ENCODE assay signal across 21 cellular contexts in genomic region chr16:11869657-11870228, GRCh38. TPM values are rescaled to one million over a fixed set of nuclear protein-coding genes. Genes with fewer than 3 reads are reported as not detected.
A peak's percentile ranks its signal among the peaks of the same experiment; 100 is the strongest.
DNase-seq lines count a peak whose midpoint lies in the region; ATAC-seq and FAIRE-seq lines count a peak whose summit lies in the region.
"Had no signal": no experiment of that assay in that cellular context is flagged by ENCODE, and none has a peak within 500 bp of the region (broad histone marks: within the 10 kb centered on the region; RNA-seq: fewer than 3 reads in every experiment).

No MANE protein-coding gene starts in this region.

- DNase-seq in activated naive CD8-positive, alpha-beta T cell treated with anti-CD3 and anti-CD28 coated beads for 36 hours = no peak
- DNase-seq in T-cell (no peak), left colon (no peak), small intestine (peak; percentile 53), DMS153 treated with DMSO at 0.1 percent for 48 hours (lab: John Stamatoyannopoulos, UW; ENCODE audit: unreplicated experiment) (no peak), mucosa of gallbladder (ENCODE audit: low spot score) (no peak), frontal cortex (ENCODE audit: low spot score in 2 of 2) (no peak)
- DNase-seq: GDM1, Kasumi-1, MM.1S, NCI-H1092 treated with DMSO at 0.1 percent for 48 hours, NCI-H2081 treated with DMSO at 0.1 percent for 48 hours, NCI-H2227 treated with DMSO at 0.1 percent for 48 hours, NCI-H524 had no signal

- FAIRE-seq in small intestine (lab: Jason Lieb, UNC) = no peak
- FAIRE-seq in frontal cortex (lab: Jason Lieb, UNC) = no peak
- FAIRE-seq: A549, GM12878, GM18507 had no signal

- POLR2A ChIA-PET in T-cell (lab: Charles Lee) = no interaction called here

- peaks cover 21% of the 10 kb centered on the region for H3K4me1 Mint-ChIP-seq in activated naive CD8-positive, alpha-beta T cell (ENCODE audit: low read depth)
- H3K4me1 Mint-ChIP-seq in activated naive CD8-positive, alpha-beta T cell treated with anti-CD3 and anti-CD28 coated beads for 36 hours = peaks cover 23% of the 10 kb centered on the region
- H3K4me1 Mint-ChIP-seq in T-cell = peaks cover 2 to 14% (median 10%) of the 10 kb centered on the region in 3 donors

- peaks cover 9% of the 10 kb centered on the region for H3K36me3 Mint-ChIP-seq in activated naive CD8-positive, alpha-beta T cell
- peaks cover 16% of the 10 kb centered on the region for H3K36me3 Mint-ChIP-seq in activated naive CD8-positive, alpha-beta T cell treated with anti-CD3 and anti-CD28 coated beads for 36 hours
- peaks cover 9% of the 10 kb centered on the region for H3K36me3 Mint-ChIP-seq in T-cell

- ATAC-seq in T-cell (replicated peaks in 1 of 4) = no peak
- peak; percentile 72 for ATAC-seq in left colon
- ATAC-seq: A549, GM12878, GM23338, Panc1 had no signal

- intact Hi-C loops in left colon (cut with DNase I, micrococcal nuclease) = no loop called here

- no peaks in the 10 kb centered on the region for H3K9me3 Mint-ChIP-seq in activated naive CD8-positive, alpha-beta T cell (ENCODE audit: low read depth)
- no peaks in the 10 kb centered on the region for H3K9me3 Mint-ChIP-seq in activated naive CD8-positive, alpha-beta T cell treated with anti-CD3 and anti-CD28 coated beads for 36 hours
- no peaks in the 10 kb centered on the region for H3K9me3 Mint-ChIP-seq in T-cell
- H3K9me3 Mint-ChIP-seq: GM23338 had no signal

- no peak overlapping the region for H3K4me3 Mint-ChIP-seq in activated naive CD8-positive, alpha-beta T cell
- H3K4me3 Mint-ChIP-seq in activated naive CD8-positive, alpha-beta T cell treated with anti-CD3 and anti-CD28 coated beads for 36 hours = no peak overlapping the region
- no peak overlapping the region for H3K4me3 Mint-ChIP-seq in T-cell
- H3K4me3 Mint-ChIP-seq: GM23338 had no signal

- 33 to 74% (median 55%) methylated on average over 7 of the region's 7 CpGs for WGBS in small intestine, 3 donors

- no peaks in the 10 kb centered on the region for H3K27me3 ChIP-seq in small intestine (ENCODE audit: control insufficient read depth in 2 of 2, insufficient read depth in 2 of 2, low read length in 2 of 2)
- H3K27me3 ChIP-seq: BLaER1 treated with 17β-estradiol and CSF1 and Interleukin-3, amounts not matched to agents 10 nM and 100 nM had no signal

- H3K27ac Mint-ChIP-seq in activated naive CD8-positive, alpha-beta T cell = peak overlapping the region; percentile 22
- H3K27ac Mint-ChIP-seq in activated naive CD8-positive, alpha-beta T cell treated with anti-CD3 and anti-CD28 coated beads for 36 hours = no peak overlapping the region
- peak overlapping the region; percentile 6 to 23 for H3K27ac Mint-ChIP-seq in T-cell
- H3K27ac Mint-ChIP-seq: GM23338 had no signal

- H3K4me3 ChIP-seq in small intestine (ENCODE audit: low read depth in 1 of 2, low read length in 2 of 2) = no peak overlapping the region
- H3K4me3 ChIP-seq: A549; BLaER1 treated with 17β-estradiol and CSF1 and Interleukin-3, amounts not matched to agents 10 nM and 100 nM; GM12878; GM23338 had no signal

- peaks cover 3 to 5% of the 10 kb centered on the region in 2 donors for H3K36me3 ChIP-seq in small intestine (ENCODE audit: control insufficient read depth in 2 of 2, insufficient read depth in 2 of 2, low read length in 2 of 2)

- no peak overlapping the region for H3K27ac ChIP-seq in small intestine (ENCODE audit: low read depth in 1 of 2, low read length in 1 of 2)
- H3K27ac ChIP-seq: A549; BLaER1 treated with 17β-estradiol and CSF1 and Interleukin-3, amounts not matched to agents 10 nM and 100 nM had no signal

- CTCF ChIA-PET in T-cell (lab: Charles Lee) = interaction anchor here in 1 of 2 donors (0.5 to 0.7 kb wide), 3 partner anchors 15 to 478 kb away, joined by 3 read pairs; no protein-coding TSS in a partner anchor

- H3K4me1 ChIP-seq in small intestine (ENCODE audit: control insufficient read depth in 2 of 2, insufficient read depth in 1 of 2, low read depth in 1 of 2, low read length in 1 of 2) = no peaks in the 10 kb centered on the region

- H3K9me3 ChIP-seq in small intestine (ENCODE audit: control insufficient read depth, low read depth) = no peaks in the 10 kb centered on the region
- H3K9me3 ChIP-seq: A549; BLaER1 treated with 17β-estradiol and CSF1 and Interleukin-3, amounts not matched to agents 10 nM and 100 nM had no signal

- H3K27me3 Mint-ChIP-seq in activated naive CD8-positive, alpha-beta T cell = no peaks in the 10 kb centered on the region
- no peaks in the 10 kb centered on the region for H3K27me3 Mint-ChIP-seq in activated naive CD8-positive, alpha-beta T cell treated with anti-CD3 and anti-CD28 coated beads for 36 hours
- H3K27me3 Mint-ChIP-seq in T-cell = no peaks in the 10 kb centered on the region

RNA-seq across cellular contexts. Expression of gene RSL1D1, which starts 18.4 kb away (rescaled TPM):
- 100 to 1,000 TPM; 434 to 441 TPM for total RNA-seq in activated naive CD8-positive, alpha-beta T cell treated with anti-CD3 and anti-CD28 coated beads for 36 hours
- total RNA-seq in T-cell (100 to 1,000 TPM; 165 to 205 (median 180) TPM), left colon (10 to 100 TPM; 82.8 to 91.6 TPM), mucosa of gallbladder (80.7 TPM), frontal cortex (62.4 TPM)
- 100 to 1,000 TPM in 1 of 3 donors, 10 to 100 TPM in 2; 53.0 to 106 (median 89.7) TPM for polyA plus RNA-seq in small intestine

RNA-seq across cellular contexts. Expression of gene GSPT1, which starts 46.0 kb away (rescaled TPM):
- total RNA-seq in activated naive CD8-positive, alpha-beta T cell treated with anti-CD3 and anti-CD28 coated beads for 36 hours = 100 to 1,000 TPM; 247 to 250 TPM
- total RNA-seq in T-cell = 100 to 1,000 TPM in 2 of 5 donors, 10 to 100 TPM in 3; 84.2 to 166 (median 92.5) TPM
- 100 to 1,000 TPM; 105 to 121 TPM for total RNA-seq in left colon
- polyA plus RNA-seq in small intestine = 10 to 100 TPM; 27.3 to 49.0 (median 35.3) TPM
- total RNA-seq in mucosa of gallbladder = 73.5 TPM
- 59.9 TPM for total RNA-seq in frontal cortex
